1 cellular context compared by ENCODE assay signal in the genomic region with DNA sequence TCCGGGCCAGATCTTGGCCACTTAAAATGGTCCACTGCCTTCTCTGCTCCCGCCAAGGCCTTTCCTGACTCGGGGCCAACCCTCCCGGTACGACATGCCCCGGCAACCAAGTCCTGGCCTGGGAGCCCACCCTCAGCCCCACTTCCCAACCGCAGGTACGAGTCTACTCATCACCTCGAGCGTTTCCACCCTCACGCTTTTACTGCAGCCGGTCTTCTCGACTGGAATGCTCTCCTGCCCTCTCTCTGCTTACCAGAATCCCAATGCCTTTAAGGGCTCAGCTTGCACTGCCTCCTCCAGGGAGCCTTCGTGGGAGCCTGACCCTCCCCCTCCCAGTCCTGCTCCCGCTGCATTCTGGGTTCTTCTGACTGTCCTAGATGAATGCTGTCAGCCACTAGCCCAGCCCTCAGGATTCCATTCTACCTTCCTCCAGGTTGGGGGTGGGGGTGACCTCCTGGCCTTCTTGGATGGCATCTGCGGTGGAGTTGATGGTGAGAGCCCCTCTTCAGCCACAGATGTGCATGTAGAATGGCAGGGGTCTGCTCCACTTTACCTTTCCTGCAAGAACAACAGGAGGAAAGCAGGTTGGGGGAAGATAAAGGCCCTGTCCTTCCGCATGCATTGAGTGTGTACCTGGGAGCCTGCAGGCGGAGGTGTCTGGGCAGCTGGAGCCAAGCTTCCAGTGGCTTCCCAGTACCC.
A peak's percentile ranks its signal among the peaks of the same experiment; 100 is the strongest.
TF ChIP-seq lines count a peak whose summit lies in the region.

No MANE protein-coding gene starts in this region.

TF ChIP-seq in HepG2, 621 proteins besides CTCF, POLR2A, EP300 and RAD21 (continued from another document and continues in another):
- TF ChIP-seq HMG20A (CRISPR knock-in tag; IDR thresholded peaks at IDR 0.05; ENCODE audit: borderline replicate concordance) (no peak), ZFP1 (CRISPR knock-in tag; IDR thresholded peaks at IDR 0.05) (no peak), KDM5B (CRISPR knock-in tag; IDR thresholded peaks at IDR 0.05; ENCODE audit: borderline replicate concordance) (peak; percentile 85; the same call in 1 of the 2 replicates), FOXK2 (IDR thresholded peaks at IDR 0.05) (no peak), ETV5 (CRISPR knock-in tag; IDR thresholded peaks at IDR 0.05; ENCODE audit: borderline replicate concordance) (no peak), KLF16 (CRISPR knock-in tag; IDR thresholded peaks at IDR 0.05) (no peak), ZNF335 (CRISPR knock-in tag; IDR thresholded peaks at IDR 0.05) (0 out of 2 replicates have a peak, but pooled peaks have one; percentile 55), ZNF569 (CRISPR knock-in tag; IDR thresholded peaks at IDR 0.05; ENCODE audit: borderline replicate concordance) (no peak), ZNF614 (CRISPR knock-in tag; IDR thresholded peaks at IDR 0.05; ENCODE audit: borderline replicate concordance) (0 out of 2 replicates have a peak, but pooled peaks have one; percentile 49), KLF11 (CRISPR knock-in tag; IDR thresholded peaks at IDR 0.05) (no peak), ZNF75D (CRISPR knock-in tag; IDR thresholded peaks at IDR 0.05; ENCODE audit: borderline replicate concordance) (no peak), THAP11 (CRISPR knock-in tag; IDR thresholded peaks at IDR 0.05) (peak; percentile 62; the same call in 1 of the 2 replicates), TARDBP (CRISPR knock-in tag; IDR thresholded peaks at IDR 0.05) (peak; percentile 55), ARID2 (CRISPR knock-in tag; IDR thresholded peaks at IDR 0.05; ENCODE audit: borderline replicate concordance) (0 out of 2 replicates have a peak, but pooled peaks have one; percentile 11), ZZZ3 (CRISPR knock-in tag; IDR thresholded peaks at IDR 0.05; ENCODE audit: borderline replicate concordance) (no peak), GATAD2A (CRISPR knock-in tag; IDR thresholded peaks at IDR 0.05) (peak; percentile 67), TOPORS (CRISPR knock-in tag; IDR thresholded peaks at IDR 0.05) (no peak), NR2F1 (CRISPR knock-in tag; IDR thresholded peaks at IDR 0.05) (peak; percentile 45 to 53; a peak in 2 of 4 replicates), TSC22D2 (CRISPR knock-in tag; IDR thresholded peaks at IDR 0.05; ENCODE audit: borderline replicate concordance) (no peak), HDAC1 (CRISPR knock-in tag; IDR thresholded peaks at IDR 0.05) (peak; percentile 35; the same call in 1 of the 2 replicates), MTF1 (CRISPR knock-in tag; IDR thresholded peaks at IDR 0.05) (no peak), ZNF788 (CRISPR knock-in tag; IDR thresholded peaks at IDR 0.05; ENCODE audit: borderline replicate concordance) (peak; percentile 65; the same call in 1 of the 2 replicates), ZNF557 (CRISPR knock-in tag; IDR thresholded peaks at IDR 0.05) (0 out of 2 replicates have a peak, but pooled peaks have one; percentile 32), GATAD1 (CRISPR knock-in tag; IDR thresholded peaks at IDR 0.05) (peak; percentile 33; the same call in 1 of the 2 replicates), RAD51 (IDR thresholded peaks at IDR 0.05; ENCODE audit: borderline replicate concordance) (no peak), ZNF44 (CRISPR knock-in tag; IDR thresholded peaks at IDR 0.05) (0 out of 2 replicates have a peak, but pooled peaks have one; percentile 4), ZNF317 (CRISPR knock-in tag; IDR thresholded peaks at IDR 0.05) (peak; percentile 46; the same call in 1 of the 2 replicates), ZNF382 (CRISPR knock-in tag; IDR thresholded peaks at IDR 0.05; ENCODE audit: borderline replicate concordance) (no peak), ZNF205 (CRISPR knock-in tag; IDR thresholded peaks at IDR 0.05) (peak; percentile 69; the same call in 1 of the 2 replicates), RXRA (CRISPR knock-in tag; IDR thresholded peaks at IDR 0.05) (peak; percentile 33; the same call in 1 of the 2 replicates), CAMTA2 (CRISPR knock-in tag; IDR thresholded peaks at IDR 0.05; ENCODE audit: borderline replicate concordance) (0 out of 2 replicates have a peak, but pooled peaks have one; percentile 54), SRSF9 (IDR thresholded peaks at IDR 0.05; ENCODE audit: borderline replicate concordance, insufficient read depth, low read depth, low read length, poor library complexity, severe bottlenecking) (no peak)
- TF ChIP-seq, protein P1, sequence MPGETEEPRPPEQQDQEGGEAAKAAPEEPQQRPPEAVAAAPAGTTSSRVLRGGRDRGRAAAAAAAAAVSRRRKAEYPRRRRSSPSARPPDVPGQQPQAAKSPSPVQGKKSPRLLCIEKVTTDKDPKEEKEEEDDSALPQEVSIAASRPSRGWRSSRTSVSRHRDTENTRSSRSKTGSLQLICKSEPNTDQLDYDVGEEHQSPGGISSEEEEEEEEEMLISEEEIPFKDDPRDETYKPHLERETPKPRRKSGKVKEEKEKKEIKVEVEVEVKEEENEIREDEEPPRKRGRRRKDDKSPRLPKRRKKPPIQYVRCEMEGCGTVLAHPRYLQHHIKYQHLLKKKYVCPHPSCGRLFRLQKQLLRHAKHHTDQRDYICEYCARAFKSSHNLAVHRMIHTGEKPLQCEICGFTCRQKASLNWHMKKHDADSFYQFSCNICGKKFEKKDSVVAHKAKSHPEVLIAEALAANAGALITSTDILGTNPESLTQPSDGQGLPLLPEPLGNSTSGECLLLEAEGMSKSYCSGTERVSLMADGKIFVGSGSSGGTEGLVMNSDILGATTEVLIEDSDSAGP (CRISPR knock-in tag; IDR thresholded peaks at IDR 0.05; ENCODE audit: borderline replicate concordance) = peak; percentile 54; the same call in 1 of the 2 replicates
- TF ChIP-seq, protein P2, sequence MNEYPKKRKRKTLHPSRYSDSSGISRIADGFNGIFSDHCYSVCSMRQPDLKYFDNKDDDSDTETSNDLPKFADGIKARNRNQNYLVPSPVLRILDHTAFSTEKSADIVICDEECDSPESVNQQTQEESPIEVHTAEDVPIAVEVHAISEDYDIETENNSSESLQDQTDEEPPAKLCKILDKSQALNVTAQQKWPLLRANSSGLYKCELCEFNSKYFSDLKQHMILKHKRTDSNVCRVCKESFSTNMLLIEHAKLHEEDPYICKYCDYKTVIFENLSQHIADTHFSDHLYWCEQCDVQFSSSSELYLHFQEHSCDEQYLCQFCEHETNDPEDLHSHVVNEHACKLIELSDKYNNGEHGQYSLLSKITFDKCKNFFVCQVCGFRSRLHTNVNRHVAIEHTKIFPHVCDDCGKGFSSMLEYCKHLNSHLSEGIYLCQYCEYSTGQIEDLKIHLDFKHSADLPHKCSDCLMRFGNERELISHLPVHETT (CRISPR knock-in tag; conservative IDR thresholded peaks at IDR 0.05) = 0 out of 2 replicates have a peak, but pooled peaks have one; percentile 24
- TF ChIP-seq, protein P3, sequence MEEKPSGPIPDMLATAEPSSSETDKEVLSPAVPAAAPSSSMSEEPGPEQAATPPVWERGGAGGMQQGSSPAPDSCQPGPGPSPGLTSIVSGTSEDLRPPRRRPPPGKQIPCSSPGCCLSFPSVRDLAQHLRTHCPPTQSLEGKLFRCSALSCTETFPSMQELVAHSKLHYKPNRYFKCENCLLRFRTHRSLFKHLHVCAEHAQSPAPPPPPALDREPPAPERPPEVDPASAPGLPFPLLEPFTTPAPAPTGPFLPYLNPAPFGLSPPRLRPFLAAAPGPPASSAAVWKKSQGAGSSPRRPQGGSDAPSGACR (CRISPR knock-in tag; IDR thresholded peaks at IDR 0.05) = no peak
- TF ChIP-seq, protein P4, sequence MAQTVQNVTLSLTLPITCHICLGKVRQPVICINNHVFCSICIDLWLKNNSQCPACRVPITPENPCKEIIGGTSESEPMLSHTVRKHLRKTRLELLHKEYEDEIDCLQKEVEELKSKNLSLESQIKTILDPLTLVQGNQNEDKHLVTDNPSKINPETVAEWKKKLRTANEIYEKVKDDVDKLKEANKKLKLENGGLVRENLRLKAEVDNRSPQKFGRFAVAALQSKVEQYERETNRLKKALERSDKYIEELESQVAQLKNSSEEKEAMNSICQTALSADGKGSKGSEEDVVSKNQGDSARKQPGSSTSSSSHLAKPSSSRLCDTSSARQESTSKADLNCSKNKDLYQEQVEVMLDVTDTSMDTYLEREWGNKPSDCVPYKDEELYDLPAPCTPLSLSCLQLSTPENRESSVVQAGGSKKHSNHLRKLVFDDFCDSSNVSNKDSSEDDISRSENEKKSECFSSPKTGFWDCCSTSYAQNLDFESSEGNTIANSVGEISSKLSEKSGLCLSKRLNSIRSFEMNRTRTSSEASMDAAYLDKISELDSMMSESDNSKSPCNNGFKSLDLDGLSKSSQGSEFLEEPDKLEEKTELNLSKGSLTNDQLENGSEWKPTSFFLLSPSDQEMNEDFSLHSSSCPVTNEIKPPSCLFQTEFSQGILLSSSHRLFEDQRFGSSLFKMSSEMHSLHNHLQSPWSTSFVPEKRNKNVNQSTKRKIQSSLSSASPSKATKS (CRISPR knock-in tag; IDR thresholded peaks at IDR 0.05) = no peak
- TF ChIP-seq, protein P5, sequence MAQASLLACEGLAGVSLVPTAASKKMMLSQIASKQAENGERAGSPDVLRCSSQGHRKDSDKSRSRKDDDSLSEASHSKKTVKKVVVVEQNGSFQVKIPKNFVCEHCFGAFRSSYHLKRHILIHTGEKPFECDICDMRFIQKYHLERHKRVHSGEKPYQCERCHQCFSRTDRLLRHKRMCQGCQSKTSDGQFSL (CRISPR knock-in tag; IDR thresholded peaks at IDR 0.05) = peak; percentile 47; the same call in 1 of the 2 replicates
- TF ChIP-seq, protein P6, sequence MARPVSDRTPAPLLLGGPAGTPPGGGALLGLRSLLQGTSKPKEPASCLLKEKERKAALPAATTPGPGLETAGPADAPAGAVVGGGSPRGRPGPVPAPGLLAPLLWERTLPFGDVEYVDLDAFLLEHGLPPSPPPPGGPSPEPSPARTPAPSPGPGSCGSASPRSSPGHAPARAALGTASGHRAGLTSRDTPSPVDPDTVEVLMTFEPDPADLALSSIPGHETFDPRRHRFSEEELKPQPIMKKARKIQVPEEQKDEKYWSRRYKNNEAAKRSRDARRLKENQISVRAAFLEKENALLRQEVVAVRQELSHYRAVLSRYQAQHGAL (CRISPR knock-in tag; IDR thresholded peaks at IDR 0.05; ENCODE audit: not compliant biosample characterization) = no peak
- TF ChIP-seq, protein P7, sequence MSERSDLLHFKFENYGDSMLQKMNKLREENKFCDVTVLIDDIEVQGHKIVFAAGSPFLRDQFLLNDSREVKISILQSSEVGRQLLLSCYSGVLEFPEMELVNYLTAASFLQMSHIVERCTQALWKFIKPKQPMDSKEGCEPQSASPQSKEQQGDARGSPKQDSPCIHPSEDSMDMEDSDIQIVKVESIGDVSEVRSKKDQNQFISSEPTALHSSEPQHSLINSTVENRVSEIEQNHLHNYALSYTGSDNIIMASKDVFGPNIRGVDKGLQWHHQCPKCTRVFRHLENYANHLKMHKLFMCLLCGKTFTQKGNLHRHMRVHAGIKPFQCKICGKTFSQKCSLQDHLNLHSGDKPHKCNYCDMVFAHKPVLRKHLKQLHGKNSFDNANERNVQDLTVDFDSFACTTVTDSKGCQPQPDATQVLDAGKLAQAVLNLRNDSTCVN (CRISPR knock-in tag; IDR thresholded peaks at IDR 0.05; ENCODE audit: borderline replicate concordance) = peak; percentile 57
- TF ChIP-seq, protein P8, sequence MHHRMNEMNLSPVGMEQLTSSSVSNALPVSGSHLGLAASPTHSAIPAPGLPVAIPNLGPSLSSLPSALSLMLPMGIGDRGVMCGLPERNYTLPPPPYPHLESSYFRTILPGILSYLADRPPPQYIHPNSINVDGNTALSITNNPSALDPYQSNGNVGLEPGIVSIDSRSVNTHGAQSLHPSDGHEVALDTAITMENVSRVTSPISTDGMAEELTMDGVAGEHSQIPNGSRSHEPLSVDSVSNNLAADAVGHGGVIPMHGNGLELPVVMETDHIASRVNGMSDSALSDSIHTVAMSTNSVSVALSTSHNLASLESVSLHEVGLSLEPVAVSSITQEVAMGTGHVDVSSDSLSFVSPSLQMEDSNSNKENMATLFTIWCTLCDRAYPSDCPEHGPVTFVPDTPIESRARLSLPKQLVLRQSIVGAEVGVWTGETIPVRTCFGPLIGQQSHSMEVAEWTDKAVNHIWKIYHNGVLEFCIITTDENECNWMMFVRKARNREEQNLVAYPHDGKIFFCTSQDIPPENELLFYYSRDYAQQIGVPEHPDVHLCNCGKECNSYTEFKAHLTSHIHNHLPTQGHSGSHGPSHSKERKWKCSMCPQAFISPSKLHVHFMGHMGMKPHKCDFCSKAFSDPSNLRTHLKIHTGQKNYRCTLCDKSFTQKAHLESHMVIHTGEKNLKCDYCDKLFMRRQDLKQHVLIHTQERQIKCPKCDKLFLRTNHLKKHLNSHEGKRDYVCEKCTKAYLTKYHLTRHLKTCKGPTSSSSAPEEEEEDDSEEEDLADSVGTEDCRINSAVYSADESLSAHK (CRISPR knock-in tag; IDR thresholded peaks at IDR 0.05; ENCODE audit: borderline replicate concordance) = no peak
- TF ChIP-seq, protein P9, sequence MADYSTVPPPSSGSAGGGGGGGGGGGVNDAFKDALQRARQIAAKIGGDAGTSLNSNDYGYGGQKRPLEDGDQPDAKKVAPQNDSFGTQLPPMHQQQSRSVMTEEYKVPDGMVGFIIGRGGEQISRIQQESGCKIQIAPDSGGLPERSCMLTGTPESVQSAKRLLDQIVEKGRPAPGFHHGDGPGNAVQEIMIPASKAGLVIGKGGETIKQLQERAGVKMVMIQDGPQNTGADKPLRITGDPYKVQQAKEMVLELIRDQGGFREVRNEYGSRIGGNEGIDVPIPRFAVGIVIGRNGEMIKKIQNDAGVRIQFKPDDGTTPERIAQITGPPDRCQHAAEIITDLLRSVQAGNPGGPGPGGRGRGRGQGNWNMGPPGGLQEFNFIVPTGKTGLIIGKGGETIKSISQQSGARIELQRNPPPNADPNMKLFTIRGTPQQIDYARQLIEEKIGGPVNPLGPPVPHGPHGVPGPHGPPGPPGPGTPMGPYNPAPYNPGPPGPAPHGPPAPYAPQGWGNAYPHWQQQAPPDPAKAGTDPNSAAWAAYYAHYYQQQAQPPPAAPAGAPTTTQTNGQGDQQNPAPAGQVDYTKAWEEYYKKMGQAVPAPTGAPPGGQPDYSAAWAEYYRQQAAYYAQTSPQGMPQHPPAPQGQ (CRISPR knock-in tag; IDR thresholded peaks at IDR 0.05; ENCODE audit: borderline replicate concordance) = no peak
- TF ChIP-seq, protein P10, sequence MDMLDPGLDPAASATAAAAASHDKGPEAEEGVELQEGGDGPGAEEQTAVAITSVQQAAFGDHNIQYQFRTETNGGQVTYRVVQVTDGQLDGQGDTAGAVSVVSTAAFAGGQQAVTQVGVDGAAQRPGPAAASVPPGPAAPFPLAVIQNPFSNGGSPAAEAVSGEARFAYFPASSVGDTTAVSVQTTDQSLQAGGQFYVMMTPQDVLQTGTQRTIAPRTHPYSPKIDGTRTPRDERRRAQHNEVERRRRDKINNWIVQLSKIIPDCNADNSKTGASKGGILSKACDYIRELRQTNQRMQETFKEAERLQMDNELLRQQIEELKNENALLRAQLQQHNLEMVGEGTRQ (IDR thresholded peaks at IDR 0.05; ENCODE audit: low read depth, low read length) = no peak
- TF ChIP-seq, protein P10 (CRISPR knock-in tag; IDR thresholded peaks at IDR 0.05; ENCODE audit: borderline replicate concordance) = no peak
